ENCODE assay signal across 16 cellular contexts in genomic region chrX:46965125-46965758, GRCh38. TPM values are rescaled to one million over a fixed set of nuclear protein-coding genes. Genes with fewer than 3 reads are reported as not detected.
DNase-seq lines count a peak whose midpoint lies in the region; ATAC-seq, FAIRE-seq and TF ChIP-seq lines count a peak whose summit lies in the region.
"Had no signal": no experiment of that assay in that cellular context is flagged by ENCODE, and none has a peak within 500 bp of the region (broad histone marks: within the 10 kb centered on the region; RNA-seq: fewer than 3 reads in every experiment).

No MANE protein-coding gene starts in this region.

- dilution Hi-C loops in mammary epithelial cell (cut with HindIII; ENCODE audit: low sequenced_read_pairs), result no loop called here

- H3K4me2 ChIP-seq in mammary epithelial cell (ENCODE audit: insufficient read depth, low read depth, low read length) (no peak overlapping the region), HepG2 (ENCODE audit: low read depth, low read length) (no peak overlapping the region)

- intact Hi-C loops in mammary epithelial cell (cut with micrococcal nuclease) (no loop called here), HepG2 (cut with micrococcal nuclease; ENCODE audit: unreplicated experiment) (no loop called here)

- H3K4me3 ChIP-seq in AG04450 (ENCODE audit: low read depth, low read length), result no peak overlapping the region
- no peak overlapping the region for H3K4me3 ChIP-seq in HUES6 (ENCODE audit: low read depth, low read length)
- no peak overlapping the region for H3K4me3 ChIP-seq in mammary epithelial cell (replicated peaks in 1 of 3; ENCODE audit: insufficient read depth in 1 of 3, low read depth in 2 of 3, low read length in 3 of 3)
- H3K4me3 ChIP-seq in HepG2 (replicated peaks in 1 of 3; ENCODE audit: insufficient read depth in 1 of 3, low read depth in 2 of 3, low read length in 3 of 3), result no peak overlapping the region
- H3K4me3 ChIP-seq: ascending aorta, psoas muscle, SJSA1 had no signal

- peak; percentile 13 for DNase-seq in AG04450 (ENCODE audit: low read depth, low spot score)
- DNase-seq in mammary epithelial cell, result peak; percentile 28
- no peak for DNase-seq in HepG2 (ENCODE audit: low spot score)
- DNase-seq in NCI-H146 treated with DMSO at 0.1 percent for 48 hours (lab: John Stamatoyannopoulos, UW; ENCODE audit: unreplicated experiment), result no peak
- no peak for DNase-seq in occipital lobe (lab: John Stamatoyannopoulos, UW)
- DNase-seq in mesenteric fat pad (ENCODE audit: low spot score), result no peak
- DNase-seq: BE2C; NCI-H1436; NCI-H526 treated with DMSO at 0.1 percent for 48 hours; psoas muscle; stimulated activated CD4-positive, alpha-beta T cell treated with anti-CD3 and anti-CD28 coated beads, Interleukin-2, amount 100 ng/mL, for 24 hours had no signal

- WGBS in mammary epithelial cell (ENCODE audit: low coverage, missing lambda C conversion rate), result 29% methylated on average over 1 of the region's 1 CpG
- WGBS in HepG2 (ENCODE audit: low lambda C conversion rate), result 89% methylated on average over 1 of the region's 1 CpG

- H3K4me1 ChIP-seq in HUES6 (ENCODE audit: control insufficient read depth, insufficient read depth, low read length) (peaks cover 66% of the 10 kb centered on the region), mammary epithelial cell (ENCODE audit: insufficient read depth, low read length) (peaks cover 24% of the 10 kb centered on the region), HepG2 (ENCODE audit: insufficient read depth, low read length) (peaks cover 61% of the 10 kb centered on the region)
- H3K4me1 ChIP-seq: ascending aorta, BE2C, psoas muscle had no signal

- no peak for ATAC-seq in HepG2
- no peak for ATAC-seq in HG02852 (IDR thresholded peaks at IDR 0.05; ENCODE audit: unreplicated experiment)
- ATAC-seq: psoas muscle had no signal

- H3K27ac ChIP-seq in AG04450 (ENCODE audit: low read depth, low read length) (no peak overlapping the region), HUES6 (ENCODE audit: low read depth, low read length) (peak overlapping the region; percentile 25; the same call in 1 of the 2 replicates), mammary epithelial cell (ENCODE audit: insufficient read depth, low read depth, low read length) (no peak overlapping the region), HepG2 (ENCODE audit: extremely low read length, insufficient read depth, low read length) (no peak overlapping the region)
- H3K27ac ChIP-seq: ascending aorta, psoas muscle, SJSA1, VCaP had no signal

- in situ Hi-C loops in mammary epithelial cell (cut with MboI; ENCODE audit: low sequenced_read_pairs in 2 of 2) (no loop called here), HepG2 (cut with HindIII; ENCODE audit: extremely low pct_ligation_motif_present, low pct_unique_long_range_greater_than_20kb) (no loop called here)

- BruUV-seq in mammary epithelial cell (replicated peaks; lab: Mats Ljungman, UMichigan) (no TSS peak), HepG2 (replicated peaks; lab: Mats Ljungman, UMichigan) (no TSS peak)

- H3K27me3 ChIP-seq in AG04450 (ENCODE audit: control insufficient read depth, insufficient read depth, low read length), result no peaks in the 10 kb centered on the region
- no peaks in the 10 kb centered on the region for H3K27me3 ChIP-seq in HUES6 (ENCODE audit: control insufficient read depth, insufficient read depth, low read length)
- H3K27me3 ChIP-seq in mammary epithelial cell (ENCODE audit: insufficient read depth, low read length), result no peaks in the 10 kb centered on the region
- no peaks in the 10 kb centered on the region for H3K27me3 ChIP-seq in HepG2 (ENCODE audit: control insufficient read depth in 1 of 2, insufficient read depth in 2 of 2, low read length in 2 of 2)
- H3K27me3 ChIP-seq: ascending aorta, BE2C, SJSA1 had no signal

- TF ChIP-seq EP300 in HepG2 (IDR thresholded peaks at IDR 0.05; ENCODE audit: low read depth in 2 of 2, low read length in 2 of 2) (no peak), HepG2 (CRISPR knock-in tag; IDR thresholded peaks at IDR 0.05; ENCODE audit: borderline replicate concordance) (no peak)

- POLR2A ChIA-PET in AG04450 (lab: Yijun Ruan, JAX) (no interaction called here), HepG2 (lab: Yijun Ruan, JAX) (no interaction called here)

- TF ChIP-seq RAD21 in HepG2 (CRISPR knock-in tag; IDR thresholded peaks at IDR 0.05), result no peak

- no peak for TF ChIP-seq POLR2A in HepG2 (IDR thresholded peaks at IDR 0.05; ENCODE audit: insufficient read depth in 1 of 2, low read depth in 2 of 2, low read length in 2 of 2)

- H3K9ac ChIP-seq in HUES6 (ENCODE audit: low read length) (no peak overlapping the region), mammary epithelial cell (ENCODE audit: insufficient read depth, low read length) (no peak overlapping the region), HepG2 (ENCODE audit: insufficient read depth, low read depth, low read length) (no peak overlapping the region)

- CTCF ChIA-PET in AG04450 (lab: Charles Lee), result no interaction called here
- CTCF ChIA-PET in mammary epithelial cell (lab: Charles Lee; ENCODE audit: low non-redundant PET), result no interaction called here
- CTCF ChIA-PET in HepG2 (lab: Yijun Ruan, JAX; ENCODE audit: low intra/inter-chr PET ratio, low total read pairs), result no interaction called here

- H4K20me1 ChIP-seq in mammary epithelial cell (ENCODE audit: insufficient read depth, low read length) (no peaks in the 10 kb centered on the region), HepG2 (ENCODE audit: insufficient read depth, low read length) (no peaks in the 10 kb centered on the region)

- H3K36me3 ChIP-seq in HUES6 (ENCODE audit: control insufficient read depth, insufficient read depth, low read length), result no peaks in the 10 kb centered on the region
- no peaks in the 10 kb centered on the region for H3K36me3 ChIP-seq in mammary epithelial cell (ENCODE audit: insufficient read depth, low read length)
- no peaks in the 10 kb centered on the region for H3K36me3 ChIP-seq in HepG2 (replicated peaks in 1 of 2; ENCODE audit: control insufficient read depth in 1 of 2, insufficient read depth in 2 of 2, low read length in 2 of 2)
- H3K36me3 ChIP-seq: ascending aorta, BE2C, SJSA1 had no signal

- H3K9me3 ChIP-seq in AG04450 (ENCODE audit: control insufficient read depth, insufficient read depth, low read length), result no peaks in the 10 kb centered on the region
- H3K9me3 ChIP-seq in HUES6 (ENCODE audit: control insufficient read depth, insufficient read depth, low read depth, low read length), result no peaks in the 10 kb centered on the region
- no peaks in the 10 kb centered on the region for H3K9me3 ChIP-seq in mammary epithelial cell (replicated peaks; ENCODE audit: insufficient read depth, low read length)
- H3K9me3 ChIP-seq in HepG2 (ENCODE audit: low read length), result no peaks in the 10 kb centered on the region
- H3K9me3 ChIP-seq: ascending aorta, BE2C, psoas muscle, SJSA1 had no signal

- FAIRE-seq in HepG2 (lab: Jason Lieb, UNC), result no peak

- no peak for TF ChIP-seq CTCF in AG04450 (IDR thresholded peaks at IDR 0.05; ENCODE audit: low read depth, low read length)
- no peak for TF ChIP-seq CTCF in mammary epithelial cell (conservative IDR thresholded peaks at IDR 0.05 in 1 of 2, IDR thresholded peaks at IDR 0.05 in 1 of 2; ENCODE audit: extremely low read depth in 1 of 2, insufficient read depth in 1 of 2, low read depth in 1 of 2, low read length in 2 of 2)
- TF ChIP-seq CTCF in HepG2 (CRISPR knock-in tag; IDR thresholded peaks at IDR 0.05), result no peak

- H2AFZ ChIP-seq in mammary epithelial cell (ENCODE audit: low read depth, low read length) (no peak overlapping the region), HepG2 (ENCODE audit: low read length) (no peak overlapping the region)

- H3K79me2 ChIP-seq in mammary epithelial cell (ENCODE audit: insufficient read depth, low read length), result peaks cover 25% of the 10 kb centered on the region
- H3K79me2 ChIP-seq in HepG2 (ENCODE audit: insufficient read depth, low read length), result peaks cover 34% of the 10 kb centered on the region

TF ChIP-seq in HepG2, 621 proteins besides CTCF, POLR2A, EP300 and RAD21:
- TF ChIP-seq FOSL2 (CRISPR knock-in tag; IDR thresholded peaks at IDR 0.05) (0 out of 2 replicates have a peak, but pooled peaks have one; percentile 8), ZNF598 (CRISPR knock-in tag; IDR thresholded peaks at IDR 0.05; ENCODE audit: borderline replicate concordance) (no peak)
TF ChIP-seq in HepG2: peak in this region for 1.

RNA-seq across cellular contexts. Expression of gene JADE3, which starts 53.0 kb away (rescaled TPM):
- polyA plus RNA-seq in AG04450 (2011; rRNA removed) (6.5 and 7.7 TPM in 2 replicates), mammary epithelial cell (3.4 TPM), HepG2 (2011; rRNA removed) (7.8 and 8.2 TPM in 2 replicates)
- 5.8 TPM in 2 replicates for polyA minus RNA-seq in AG04450 (2011; rRNA and poly(A)+ RNA removed)
- total RNA-seq in mammary epithelial cell (10 to 100 TPM in 1 of 2 donors, 1 to 10 TPM in 1; 7.5 to 12.5 TPM), HepG2 (2016; rRNA removed; fragmentation: Illumina TruSeq; extraction: Trizol) (7.7 and 16.9 TPM in 2 replicates), occipital lobe (10.5 TPM), mesenteric fat pad (7.2 TPM)
- 1.2 TPM for polyA minus RNA-seq in mammary epithelial cell
- total RNA-seq in HepG2 (2016; cell fraction: cytosol; rRNA removed; fragmentation: Illumina TruSeq; extraction: Trizol; ENCODE audit: low read depth), result 1.0 and 1.6 TPM in 2 replicates
- total RNA-seq in HepG2 (2016; cell fraction: insoluble cytoplasmic fraction; rRNA removed; fragmentation: Illumina TruSeq; extraction: Trizol), result 7.4 and 14.6 TPM in 2 replicates
- 4.6 and 5.1 TPM in 2 replicates for total RNA-seq in HepG2 (2016; cell fraction: membrane; rRNA removed; fragmentation: Illumina TruSeq; extraction: Trizol)
- 7.6 and 8.0 TPM in 2 replicates for total RNA-seq in HepG2 (2016; cell fraction: nucleus; rRNA removed; fragmentation: Illumina TruSeq; extraction: Trizol)
- polyA plus RNA-seq in HepG2 (2011; cell fraction: cytosol; rRNA removed), result 4.0 and 5.8 TPM in 2 replicates
- 4.2 and 5.2 TPM in 2 replicates for polyA plus RNA-seq in HepG2 (2011; cell fraction: nucleus; rRNA removed)
- 8.5 and 8.8 TPM in 2 replicates for polyA plus RNA-seq in HepG2 (2012)
- polyA plus RNA-seq in HepG2 (2016; cell fraction: cytosol; fragmentation: Illumina TruSeq; extraction: Trizol; ENCODE audit: low read depth), result 0.50 and 0.54 TPM in 2 replicates
- polyA plus RNA-seq in HepG2 (2016; cell fraction: insoluble cytoplasmic fraction; fragmentation: Illumina TruSeq; extraction: Trizol; ENCODE audit: low read depth), result 14.0 TPM in 2 replicates
- polyA plus RNA-seq in HepG2 (2016; cell fraction: membrane; fragmentation: Illumina TruSeq; extraction: Trizol; ENCODE audit: low read depth), result 2.4 and 2.9 TPM in 2 replicates
- 11.0 and 11.4 TPM in 2 replicates for polyA plus RNA-seq in HepG2 (2016; cell fraction: nucleus; fragmentation: Illumina TruSeq; extraction: Trizol; ENCODE audit: insufficient read depth, low read depth)
- 6.2 and 27.6 TPM in 2 replicates for polyA minus RNA-seq in HepG2 (2011; rRNA and poly(A)+ RNA removed; ENCODE audit: low replicate concordance)
- polyA minus RNA-seq in HepG2 (2011; cell fraction: cytosol; rRNA and poly(A)+ RNA removed), result 6.2 and 7.2 TPM in 2 replicates
- 7.5 and 8.7 TPM in 2 replicates for polyA minus RNA-seq in HepG2 (2011; cell fraction: nucleus; rRNA and poly(A)+ RNA removed)

Comparison
In these comparisons a context has a peak if more than half of its experiments do, and no peak if none do; other contexts are left out.
1. DNase-seq: peak in AG04450 (single experiment) and mammary epithelial cell (single experiment); none in HepG2 (single experiment), NCI-H146 treated with DMSO at 0.1 percent for 48 hours (single experiment), occipital lobe (single experiment) and mesenteric fat pad (single experiment).